8 cellular contexts compared by ENCODE assay signal in the genomic region with DNA sequence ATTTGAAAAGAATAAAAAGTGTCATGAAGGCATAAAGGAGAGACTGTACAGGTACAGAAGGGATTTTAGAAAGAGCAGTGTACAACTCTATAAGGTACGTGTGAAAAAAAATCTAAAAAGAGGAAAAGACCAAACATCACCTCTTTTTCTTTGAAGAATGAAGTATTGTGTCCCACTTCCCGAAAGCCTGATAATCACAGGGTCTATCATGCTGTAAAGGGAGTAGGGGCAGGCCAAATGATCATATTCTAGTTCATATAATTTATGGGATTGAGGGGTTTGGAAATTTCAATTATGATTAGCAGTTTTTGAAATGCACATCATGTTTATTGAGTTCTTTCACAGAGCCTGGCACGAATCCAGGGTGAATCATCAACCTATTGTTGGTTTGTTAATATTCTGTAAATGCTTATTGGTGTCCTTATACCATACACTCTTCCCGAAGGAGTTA. TPM values are rescaled to one million over a fixed set of nuclear protein-coding genes. Genes with fewer than 3 reads are reported as not detected.
DNase-seq lines count a peak whose midpoint lies in the region; ATAC-seq and TF ChIP-seq lines count a peak whose summit lies in the region.

No MANE protein-coding gene starts in this region.

- H3K27me3 ChIP-seq in endodermal cell (ENCODE audit: control insufficient read depth, insufficient read depth, low read length, poor library complexity, severe bottlenecking): no peaks in the 10 kb centered on the region

- H3K4me3 Mint-ChIP-seq in endodermal cell (peak overlapping the region; percentile 80), natural killer cell (peak overlapping the region; percentile 93)

- H3K27ac ChIP-seq in endodermal cell (ENCODE audit: low read depth, low read length): peak overlapping the region; percentile 97

- no peaks in the 10 kb centered on the region for H3K27me3 Mint-ChIP-seq in endodermal cell (ENCODE audit: insufficient read depth)
- no peaks in the 10 kb centered on the region for H3K27me3 Mint-ChIP-seq in natural killer cell (ENCODE audit: low read depth in 2 of 2)

- DNase-seq in CD1c-positive myeloid dendritic cell (ENCODE audit: extremely low spot score): peak; percentile 48
- DNase-seq in HK-2 (ENCODE audit: unreplicated experiment): peak; percentile 30
- DNase-seq in SW480 (ENCODE audit: low spot score): peak; percentile 66
- no peak for DNase-seq in endodermal cell
- no peak for DNase-seq in natural killer cell
- DNase-seq in KG1 (lab: John Stamatoyannopoulos, UW): no peak

- no peak for TF ChIP-seq CTCF in endodermal cell (conservative IDR thresholded peaks at IDR 0.05)
- TF ChIP-seq CTCF in natural killer cell (IDR thresholded peaks at IDR 0.05): no peak

- peak overlapping the region; percentile 76 for H3K27ac Mint-ChIP-seq in endodermal cell
- H3K27ac Mint-ChIP-seq in natural killer cell: peak overlapping the region; percentile 92 to 95

- 40 to 70% methylated on average over 1 to 3 of the region's 4 CpGs for WGBS in endodermal cell (ENCODE audit: insufficient coverage in 1 of 2, insufficient read length in 1 of 2), 2 experiments

- no peaks in the 10 kb centered on the region for H3K36me3 ChIP-seq in endodermal cell (ENCODE audit: control insufficient read depth, insufficient read depth, low read length)

- no peaks in the 10 kb centered on the region for H3K9me3 ChIP-seq in endodermal cell (ENCODE audit: control insufficient read depth, low read length)

- H3K4me1 Mint-ChIP-seq in endodermal cell (peaks cover 51% of the 10 kb centered on the region), natural killer cell (peaks cover 29 to 33% of the 10 kb centered on the region in 2 donors)

- H3K9ac ChIP-seq in endodermal cell (ENCODE audit: extremely low read depth, low read length, poor library complexity, severe bottlenecking): peak overlapping the region; percentile 73

- H3K4me3 ChIP-seq in endodermal cell (ENCODE audit: low read length): peak overlapping the region; percentile 95

- no peaks in the 10 kb centered on the region for H3K4me1 ChIP-seq in endodermal cell (ENCODE audit: control insufficient read depth, insufficient read depth, low read length)

- H3K36me3 Mint-ChIP-seq in endodermal cell (ENCODE audit: low read depth) (no peaks in the 10 kb centered on the region), natural killer cell (no peaks in the 10 kb centered on the region)

- ATAC-seq in natural killer cell (no peak), HG03175 (IDR thresholded peaks at IDR 0.05; ENCODE audit: unreplicated experiment) (no peak), GM21737 (IDR thresholded peaks at IDR 0.05; ENCODE audit: unreplicated experiment) (no peak)

- H3K9me3 Mint-ChIP-seq in endodermal cell (no peaks in the 10 kb centered on the region), natural killer cell (no peaks in the 10 kb centered on the region)

- intact Hi-C loops in natural killer cell (cut with micrococcal nuclease): loop anchor here (5.0 kb wide), 2 partner anchors 59 to 116 kb away; a partner anchor contains a TSS

RNA-seq across cellular contexts. Expression of a gene that starts 0.9 kb away (rescaled TPM):
- total RNA-seq in endodermal cell (100 to 1,000 TPM; 159 to 179 TPM), natural killer cell (10 to 100 TPM; 67.7 to 76.0 (median 73.0) TPM)
- polyA plus RNA-seq in endodermal cell (2013, experiment 1 of 2): 120 TPM
- polyA plus RNA-seq in endodermal cell (2013, experiment 2 of 2): 97.7 TPM

Comparison
In these comparisons a context has a peak if more than half of its experiments do, and no peak if none do; other contexts are left out.
1. DNase-seq: peak in CD1c-positive myeloid dendritic cell (single experiment), HK-2 (single experiment) and SW480 (single experiment); none in endodermal cell (single experiment), natural killer cell (single experiment) and KG1 (single experiment).